In genomic region chr1:152461544-152461943, GRCh38 we compare ENCODE assay signal across 8 cellular contexts. TPM values are rescaled to one million over a fixed set of nuclear protein-coding genes. Genes with fewer than 3 reads are reported as not detected.
DNase-seq lines count a peak whose midpoint lies in the region; ATAC-seq, FAIRE-seq and TF ChIP-seq lines count a peak whose summit lies in the region.

No MANE protein-coding gene starts in this region.

- no peaks in the 10 kb centered on the region for H4K20me1 ChIP-seq in endothelial cell of umbilical vein (replicated peaks; ENCODE audit: control insufficient read depth, extremely low read depth, insufficient read depth, low read length)

- peak; percentile 57 for FAIRE-seq in endothelial cell of umbilical vein (lab: Jason Lieb, UNC)

- TF ChIP-seq CTCF in endothelial cell of umbilical vein (IDR thresholded peaks at IDR 0.05; ENCODE audit: extremely low read depth in 1 of 2, insufficient read depth in 1 of 2, low read depth in 1 of 2, low read length in 2 of 2) (peak; percentile 54), tibial artery (IDR thresholded peaks at IDR 0.05) (peak; percentile 42 to 54)

- peaks cover 24 to 33% (median 29%) of the 10 kb centered on the region in 3 donors for H3K4me1 Mint-ChIP-seq in naive B cell

- peak; percentile 18 to 38 for DNase-seq in activated CD8-positive, alpha-beta memory T cell treated with anti-CD3 and anti-CD28 coated beads for 4 hours (ENCODE audit: low read depth in 2 of 2)
- DNase-seq in activated CD8-positive, alpha-beta memory T cell treated with anti-CD3 and anti-CD28 coated beads for 24 hours, result no peak
- DNase-seq in NCI-H524 (lab: John Stamatoyannopoulos, UW) (peak; percentile 20 to 69), endothelial cell of umbilical vein (ENCODE audit: low read depth, low spot score) (peak; percentile 51), naive B cell (peak; percentile 20), tibial artery (no peak)
- DNase-seq in activated CD4-positive, alpha-beta T cell treated with anti-CD3 and anti-CD28 coated beads, Interleukin-2, amount 50 U/mL, for 1 hour, result peak; percentile 62

- peaks cover 0 to 4% (median 0%) of the 10 kb centered on the region in 3 donors for H3K27me3 Mint-ChIP-seq in naive B cell

- H3K27ac Mint-ChIP-seq in naive B cell, result peak overlapping the region in 1 of 6 donors; percentile 72

- dilution Hi-C loops in endothelial cell of umbilical vein (cut with MboI; ENCODE audit: extremely low pct_ligation_motif_present, low sequenced_read_pairs), result no loop called here

- POLR2A ChIA-PET in endothelial cell of umbilical vein (lab: Charles Lee), result no interaction called here

- H3K79me2 ChIP-seq in endothelial cell of umbilical vein (ENCODE audit: control insufficient read depth, insufficient read depth, low read length), result no peaks in the 10 kb centered on the region

- BruUV-seq in endothelial cell of umbilical vein (replicated peaks; lab: Mats Ljungman, UMichigan), result no TSS peak

- H3K27me3 ChIP-seq in endothelial cell of umbilical vein (ENCODE audit: control insufficient read depth in 2 of 2, insufficient read depth in 2 of 2, low read length in 2 of 2) (peaks cover 0 to 4% of the 10 kb centered on the region in 2 experiments), tibial artery (peaks cover 0 to 5% of the 10 kb centered on the region in 2 donors)

- H3K36me3 ChIP-seq in endothelial cell of umbilical vein (ENCODE audit: control insufficient read depth in 2 of 2, extremely low read depth in 1 of 2, insufficient read depth in 2 of 2, low read length in 2 of 2) (no peaks in the 10 kb centered on the region), tibial artery (no peaks in the 10 kb centered on the region)

- H3K9me3 Mint-ChIP-seq in naive B cell, result peaks cover 0 to 6% (median 3%) of the 10 kb centered on the region in 7 donors

- H3K27ac ChIP-seq in endothelial cell of umbilical vein (ENCODE audit: insufficient read depth, low read depth, low read length) (no peak overlapping the region), tibial artery (no peak overlapping the region)

- intact Hi-C loops in endothelial cell of umbilical vein (cut with micrococcal nuclease), result no loop called here
- intact Hi-C loops in tibial artery (cut with DNase I; ENCODE audit: low total_unique reads), result loop anchor here (5.0 kb wide), 1 partner anchor 409 kb away; no protein-coding TSS in a partner anchor

- H2AFZ ChIP-seq in endothelial cell of umbilical vein (ENCODE audit: low read depth, low read length), result no peak overlapping the region

- CTCF ChIA-PET in endothelial cell of umbilical vein (lab: Charles Lee), result interaction anchor here (0.7 to 1.0 kb wide), 2 partner anchors 54 to 272 kb away, joined by 3 to 4 read pairs; no protein-coding TSS in a partner anchor

- H3K4me3 ChIP-seq in endothelial cell of umbilical vein (replicated peaks in 1 of 3; ENCODE audit: insufficient read depth in 1 of 3, low read depth in 1 of 3, low read length in 3 of 3) (no peak overlapping the region), tibial artery (no peak overlapping the region)

- no peak for TF ChIP-seq POLR2A in endothelial cell of umbilical vein (IDR thresholded peaks at IDR 0.05; ENCODE audit: low read depth, low read length)

- H3K4me2 ChIP-seq in endothelial cell of umbilical vein (ENCODE audit: insufficient read depth, low read length), result no peak overlapping the region

- H3K4me1 ChIP-seq in endothelial cell of umbilical vein (ENCODE audit: control insufficient read depth, extremely low read depth, insufficient read depth, low read length), result no peaks in the 10 kb centered on the region
- no peaks in the 10 kb centered on the region for H3K4me1 ChIP-seq in tibial artery

- peak overlapping the region in 2 of 8 donors; percentile 29 to 40 for H3K4me3 Mint-ChIP-seq in naive B cell

- no peaks in the 10 kb centered on the region for H3K9me1 ChIP-seq in endothelial cell of umbilical vein (replicated peaks; ENCODE audit: control insufficient read depth, extremely low read depth, insufficient read depth, low read length)

- ATAC-seq in naive B cell (ENCODE audit: low read depth in 2 of 2) (peak; percentile 35 to 36), GM18868 (IDR thresholded peaks at IDR 0.05; ENCODE audit: unreplicated experiment) (no peak)

- no peak overlapping the region for H3K9ac ChIP-seq in endothelial cell of umbilical vein (replicated peaks; ENCODE audit: extremely low read depth, insufficient read depth, low read length)

- H3K9me3 ChIP-seq in endothelial cell of umbilical vein (replicated peaks; ENCODE audit: control insufficient read depth, insufficient read depth, low read length) (no peaks in the 10 kb centered on the region), tibial artery (peaks cover 0 to 5% (median 0%) of the 10 kb centered on the region in 3 donors)

- H3K36me3 Mint-ChIP-seq in naive B cell, result no peaks in the 10 kb centered on the region

TF ChIP-seq in endothelial cell of umbilical vein, 7 proteins besides CTCF, POLR2A, EP300 and RAD21:
- TF ChIP-seq JUN (IDR thresholded peaks at IDR 0.05; ENCODE audit: borderline replicate concordance, insufficient read depth, insufficient read length, low read depth), result no peak
- TF ChIP-seq EZH2 (IDR thresholded peaks at IDR 0.05; ENCODE audit: borderline replicate concordance, low read depth, low read length, severe bottlenecking), result no peak
- TF ChIP-seq FOS (IDR thresholded peaks at IDR 0.05; ENCODE audit: borderline replicate concordance, insufficient read depth, low read length), result no peak
- no peak for TF ChIP-seq MAX (IDR thresholded peaks at IDR 0.05; ENCODE audit: insufficient read depth, insufficient read length)
- no peak for TF ChIP-seq POLR2AphosphoS5 (IDR thresholded peaks at IDR 0.05; ENCODE audit: insufficient read depth, low read depth, low read length)
- no peak for TF ChIP-seq GATA2 (IDR thresholded peaks at IDR 0.05; ENCODE audit: insufficient read depth, insufficient read length, low read depth, low read length)
- TF ChIP-seq MYC (IDR thresholded peaks at IDR 0.05; ENCODE audit: low read depth, low read length), result no peak

RNA-seq across cellular contexts. Expression of gene CRNN, which starts 47.5 kb away (rescaled TPM):
- not detected in 2 replicates for total RNA-seq in endothelial cell of umbilical vein
- polyA plus RNA-seq in endothelial cell of umbilical vein (not detected in 2 replicates), naive B cell (ENCODE audit: low read depth in 6 of 6) (not detected)
- not detected in 2 replicates for polyA plus RNA-seq in endothelial cell of umbilical vein (2011; cell fraction: cytosol; rRNA removed)
- not detected in 2 replicates for polyA plus RNA-seq in endothelial cell of umbilical vein (2011; cell fraction: nucleus; rRNA removed)
- polyA plus RNA-seq in endothelial cell of umbilical vein (2012), result not detected in 2 replicates
- not detected in 2 replicates for polyA minus RNA-seq in endothelial cell of umbilical vein
- not detected for polyA minus RNA-seq in endothelial cell of umbilical vein (2011; cell fraction: cytosol; rRNA and poly(A)+ RNA removed)
- not detected in 2 replicates for polyA minus RNA-seq in endothelial cell of umbilical vein (2011; cell fraction: nucleus; rRNA and poly(A)+ RNA removed)

RNA-seq across cellular contexts. Expression of gene LCE5A, which starts 49.1 kb away (rescaled TPM):
- total RNA-seq in endothelial cell of umbilical vein, result not detected in 2 replicates
- polyA plus RNA-seq in endothelial cell of umbilical vein (not detected in 2 replicates), naive B cell (ENCODE audit: low read depth in 6 of 6) (not detected)
- not detected in 2 replicates for polyA plus RNA-seq in endothelial cell of umbilical vein (2011; cell fraction: cytosol; rRNA removed)
- polyA plus RNA-seq in endothelial cell of umbilical vein (2011; cell fraction: nucleus; rRNA removed), result not detected in 2 replicates
- polyA plus RNA-seq in endothelial cell of umbilical vein (2012), result not detected in 2 replicates
- not detected in 2 replicates for polyA minus RNA-seq in endothelial cell of umbilical vein
- not detected for polyA minus RNA-seq in endothelial cell of umbilical vein (2011; cell fraction: cytosol; rRNA and poly(A)+ RNA removed)
- polyA minus RNA-seq in endothelial cell of umbilical vein (2011; cell fraction: nucleus; rRNA and poly(A)+ RNA removed), result not detected in 2 replicates

RNA-seq across cellular contexts. Expression of gene CRCT1, which starts 52.7 kb away (rescaled TPM):
- total RNA-seq in endothelial cell of umbilical vein, result not detected in 2 replicates
- polyA plus RNA-seq in endothelial cell of umbilical vein (not detected in 2 replicates), naive B cell (ENCODE audit: low read depth in 6 of 6) (not detected)
- not detected in 2 replicates for polyA plus RNA-seq in endothelial cell of umbilical vein (2011; cell fraction: cytosol; rRNA removed)
- polyA plus RNA-seq in endothelial cell of umbilical vein (2011; cell fraction: nucleus; rRNA removed), result not detected in 2 replicates
- not detected in 2 replicates for polyA plus RNA-seq in endothelial cell of umbilical vein (2012)
- polyA minus RNA-seq in endothelial cell of umbilical vein, result not detected in 2 replicates
- polyA minus RNA-seq in endothelial cell of umbilical vein (2011; cell fraction: cytosol; rRNA and poly(A)+ RNA removed), result not detected
- not detected in 2 replicates for polyA minus RNA-seq in endothelial cell of umbilical vein (2011; cell fraction: nucleus; rRNA and poly(A)+ RNA removed)

Comparison
In these comparisons a context has a peak if more than half of its experiments do, and no peak if none do; other contexts are left out.
1. DNase-seq: peak in activated CD8-positive, alpha-beta memory T cell treated with anti-CD3 and anti-CD28 coated beads for 4 hours (2 of 2), NCI-H524 (2 of 2), activated CD4-positive, alpha-beta T cell treated with anti-CD3 and anti-CD28 coated beads, Interleukin-2, amount 50 U/mL, for 1 hour (single experiment), endothelial cell of umbilical vein (single experiment) and naive B cell (single experiment); none in activated CD8-positive, alpha-beta memory T cell treated with anti-CD3 and anti-CD28 coated beads for 24 hours (single experiment) and tibial artery (0 of 2).